ENCODE assay signal across 14 cellular contexts in the genomic region with DNA sequence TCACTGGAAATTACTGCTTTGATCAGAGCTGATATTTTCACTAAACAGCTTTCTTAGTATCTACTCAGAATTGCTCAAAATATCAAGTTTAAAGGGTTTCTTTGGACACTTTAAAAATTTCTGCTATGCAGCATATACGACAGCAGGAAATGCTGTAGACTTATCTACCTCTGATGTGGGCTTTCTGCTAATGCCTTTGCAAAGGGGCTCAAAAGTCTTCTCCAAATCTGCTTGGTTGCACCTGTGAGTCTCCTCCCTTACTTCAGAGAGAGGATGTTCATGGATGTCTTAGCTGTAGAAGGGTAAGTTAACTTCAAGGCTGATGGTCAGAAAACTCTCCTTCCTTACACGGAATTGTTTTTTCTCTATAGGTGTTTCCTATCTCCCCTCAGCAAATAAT. TPM values are rescaled to one million over a fixed set of nuclear protein-coding genes. Genes with fewer than 3 reads are reported as not detected.
DNase-seq lines count a peak whose midpoint lies in the region; ATAC-seq and TF ChIP-seq lines count a peak whose summit lies in the region.
"Had no signal": no experiment of that assay in that cellular context is flagged by ENCODE, and none has a peak within 500 bp of the region (broad histone marks: within the 10 kb centered on the region; RNA-seq: fewer than 3 reads in every experiment).

No MANE protein-coding gene starts in this region.

- H3F3A ChIP-seq in Loucy (ENCODE audit: low read depth) = 0 out of 2 replicates have a peak, but pooled peaks cover 3% of the 10 kb centered on the region

- H3K4me3 ChIP-seq in DND-41 (ENCODE audit: low read depth in 1 of 2, low read length in 2 of 2) = no peak overlapping the region
- H3K4me3 ChIP-seq in Loucy (ENCODE audit: low read length, poor library complexity, severe bottlenecking) = no peak overlapping the region
- H3K4me3 ChIP-seq: HAP-1 had no signal

- intact Hi-C loops in CD4-positive, alpha-beta T cell (cut with DNase I, micrococcal nuclease) = no loop called here

- no peak for TF ChIP-seq CTCF in CD4-positive, alpha-beta T cell (IDR thresholded peaks at IDR 0.05)
- no peak for TF ChIP-seq CTCF in DND-41 (IDR thresholded peaks at IDR 0.05; ENCODE audit: borderline replicate concordance, extremely low read depth, low read length, poor library complexity, severe bottlenecking)
- no peak for TF ChIP-seq CTCF in Loucy (conservative IDR thresholded peaks at IDR 0.05; ENCODE audit: low read length)
- no peak for TF ChIP-seq CTCF in foreskin keratinocyte (conservative IDR thresholded peaks at IDR 0.05)

- POLR2A ChIA-PET in CD4-positive, alpha-beta T cell (lab: Charles Lee) = no interaction called here

- H2AFZ ChIP-seq in DND-41 (ENCODE audit: low read depth, low read length) (no peak overlapping the region), Loucy (ENCODE audit: low read length) (no peak overlapping the region)

- no peak overlapping the region for H3K4me3 Mint-ChIP-seq in CD4-positive, alpha-beta T cell
- H3K4me3 Mint-ChIP-seq: HFFc6 had no signal

- H3K4me1 ChIP-seq in DND-41 (ENCODE audit: insufficient read depth, low read length) = peaks cover 9% of the 10 kb centered on the region; the same call in 1 of the 2 replicates
- H3K4me1 ChIP-seq in Loucy (ENCODE audit: insufficient read depth, low read length, poor library complexity, severe bottlenecking) = no peaks in the 10 kb centered on the region
- no peaks in the 10 kb centered on the region for H3K4me1 ChIP-seq in foreskin keratinocyte
- H3K4me1 ChIP-seq: HAP-1 had no signal

- H3K79me2 ChIP-seq in DND-41 (ENCODE audit: insufficient read depth, low read length) = no peaks in the 10 kb centered on the region
- H3K79me2 ChIP-seq in Loucy (ENCODE audit: insufficient read depth, low read length) = no peaks in the 10 kb centered on the region

- no peaks in the 10 kb centered on the region for H3K36me3 Mint-ChIP-seq in CD4-positive, alpha-beta T cell (ENCODE audit: low read depth)

- ATAC-seq in CD4-positive, alpha-beta T cell (ENCODE audit: poor library complexity) = peak; percentile 60
- ATAC-seq in DND-41 (ENCODE audit: insufficient read depth, low read depth) = peak; percentile 97
- ATAC-seq in HG03196 (IDR thresholded peaks at IDR 0.05; ENCODE audit: unreplicated experiment) = no peak
- no peak for ATAC-seq in foreskin keratinocyte
- ATAC-seq in HG03175 (IDR thresholded peaks at IDR 0.05; ENCODE audit: unreplicated experiment) = no peak

- H3K9ac ChIP-seq in DND-41 (ENCODE audit: low read depth, low read length) = no peak overlapping the region
- H3K9ac ChIP-seq in Loucy (ENCODE audit: low read depth, low read length, poor library complexity, severe bottlenecking) = no peak overlapping the region

- H3K27me3 ChIP-seq in CD4-positive, alpha-beta T cell (ENCODE audit: control insufficient read depth, insufficient read depth, low read length) = no peaks in the 10 kb centered on the region
- H3K27me3 ChIP-seq in DND-41 (ENCODE audit: insufficient read depth, low read length, poor library complexity) (no peaks in the 10 kb centered on the region), Loucy (ENCODE audit: insufficient read depth, low read length, poor library complexity, severe bottlenecking) (no peaks in the 10 kb centered on the region), foreskin keratinocyte (no peaks in the 10 kb centered on the region)

- no peaks in the 10 kb centered on the region for H3K27me3 Mint-ChIP-seq in CD4-positive, alpha-beta T cell

- CTCF ChIA-PET in CD4-positive, alpha-beta T cell (lab: Charles Lee) = no interaction called here

- peaks cover 10% of the 10 kb centered on the region for H3K4me1 Mint-ChIP-seq in CD4-positive, alpha-beta T cell (ENCODE audit: low read depth)

- H3K27ac ChIP-seq in CD4-positive, alpha-beta T cell (ENCODE audit: low read depth, low read length) = no peak overlapping the region
- H3K27ac ChIP-seq in DND-41 (ENCODE audit: low read length) (no peak overlapping the region), foreskin keratinocyte (no peak overlapping the region)

- no peak overlapping the region for H3K27ac Mint-ChIP-seq in CD4-positive, alpha-beta T cell
- H3K27ac Mint-ChIP-seq: HFFc6 had no signal

- H3K9me3 Mint-ChIP-seq in CD4-positive, alpha-beta T cell = no peaks in the 10 kb centered on the region
- H3K9me3 Mint-ChIP-seq: HFFc6 had no signal

- H4K20me1 ChIP-seq in DND-41 (ENCODE audit: insufficient read depth, low read length) = no peaks in the 10 kb centered on the region
- no peaks in the 10 kb centered on the region for H4K20me1 ChIP-seq in Loucy (ENCODE audit: insufficient read depth, low read length, poor library complexity, severe bottlenecking)

- DNase-seq in CD4-positive, alpha-beta T cell = no peak
- peak; percentile 32 for DNase-seq in DND-41
- no peak for DNase-seq in foreskin keratinocyte
- DNase-seq: C1 segment of cervical spinal cord, Calu3, COR-L47, DMS53, DMS79 treated with DMSO at 0.1 percent for 48 hours, GOT3, HFFc6 had no signal

- H3K4me2 ChIP-seq in DND-41 (ENCODE audit: insufficient read depth, low read length) = no peak overlapping the region
- peak overlapping the region; percentile 19 for H3K4me2 ChIP-seq in Loucy (ENCODE audit: low read depth, low read length, poor library complexity, severe bottlenecking)

- H3K36me3 ChIP-seq in DND-41 (ENCODE audit: insufficient read depth, low read length) (peaks cover 2% of the 10 kb centered on the region; the same call in 1 of the 2 replicates), Loucy (ENCODE audit: insufficient read depth, low read length) (no peaks in the 10 kb centered on the region)
- H3K36me3 ChIP-seq: HAP-1 had no signal

- H3K9me3 ChIP-seq in CD4-positive, alpha-beta T cell (ENCODE audit: control insufficient read depth, low read length) = no peaks in the 10 kb centered on the region
- H3K9me3 ChIP-seq in DND-41 (ENCODE audit: insufficient read depth, low read length, severe bottlenecking) = no peaks in the 10 kb centered on the region
- H3K9me3 ChIP-seq in Loucy (ENCODE audit: insufficient read depth, low read depth, low read length) = no peaks in the 10 kb centered on the region
- H3K9me3 ChIP-seq: HAP-1 had no signal

- no peaks in the 10 kb centered on the region for H3K9me2 ChIP-seq in Loucy (replicated peaks; ENCODE audit: low read depth, low read length)

RNA-seq across cellular contexts. Expression of a gene that starts 19.9 kb away (rescaled TPM):
- total RNA-seq in CD4-positive, alpha-beta T cell = 10 to 100 TPM; 16.2 to 16.6 TPM
- total RNA-seq in foreskin keratinocyte = 30.8 and 32.3 TPM in 2 replicates
- 16.1 and 18.5 TPM in 2 replicates for polyA plus RNA-seq in foreskin keratinocyte

RNA-seq across cellular contexts. Expression of a gene that starts 53.1 kb away (rescaled TPM):
- 10 to 100 TPM in 1 of 2 experiments, 1 to 10 TPM in 1; 9.7 to 10.8 TPM for total RNA-seq in CD4-positive, alpha-beta T cell
- 28.1 and 28.7 TPM in 2 replicates for total RNA-seq in foreskin keratinocyte
- polyA plus RNA-seq in foreskin keratinocyte = 8.6 and 10.3 TPM in 2 replicates

Comparison
In these comparisons a context has a peak if more than half of its experiments do, and no peak if none do; other contexts are left out.
1. ATAC-seq: peak in CD4-positive, alpha-beta T cell (single experiment) and DND-41 (single experiment); none in HG03196 (single experiment), foreskin keratinocyte (single experiment) and HG03175 (single experiment).